Comparison of ENCODE assay signal across 20 cellular contexts in the genomic region with DNA sequence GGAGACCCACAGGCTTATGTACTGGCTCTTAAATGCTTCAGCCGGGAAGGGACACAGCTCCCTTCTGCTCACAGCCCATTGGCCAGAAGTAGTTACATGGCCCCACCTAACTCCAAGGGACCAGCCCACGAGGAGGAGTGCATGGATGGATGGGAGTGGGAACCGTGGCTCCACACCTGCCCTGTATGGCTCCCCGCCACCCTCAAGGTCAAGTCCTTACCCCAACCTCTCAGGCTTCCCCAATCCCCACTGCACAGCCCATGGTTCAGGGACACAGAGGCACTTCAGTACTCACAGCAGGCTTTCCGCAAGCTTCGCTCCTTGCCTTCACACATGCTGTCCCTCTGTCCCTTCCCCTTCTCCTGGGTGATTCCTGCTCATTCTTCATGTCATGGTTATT.
DNase-seq lines count a peak whose midpoint lies in the region; ATAC-seq, FAIRE-seq and TF ChIP-seq lines count a peak whose summit lies in the region.
"Had no signal": no experiment of that assay in that cellular context is flagged by ENCODE, and none has a peak within 500 bp of the region (broad histone marks: within the 10 kb centered on the region; RNA-seq: fewer than 3 reads in every experiment).

No MANE protein-coding gene starts in this region.

- H3K36me3 ChIP-seq in bronchial epithelial cell (ENCODE audit: control insufficient read depth, insufficient read depth, low read length) (no peaks in the 10 kb centered on the region), mesenchymal stem cell (ENCODE audit: control insufficient read depth in 1 of 2, insufficient read depth in 2 of 2, low read depth in 1 of 2, low read length in 2 of 2) (no peaks in the 10 kb centered on the region)
- H3K36me3 ChIP-seq: HAP-1 had no signal

- intact Hi-C loops in left colon (cut with DNase I, micrococcal nuclease): no loop called here

- no peak overlapping the region for H3K14ac ChIP-seq in mesenchymal stem cell (ENCODE audit: low read length in 2 of 2)

- 73% methylated on average over 4 of the region's 6 CpGs for WGBS in mesenchymal stem cell

- H4K8ac ChIP-seq in mesenchymal stem cell (ENCODE audit: low read length): no peak overlapping the region

- H3K4me3 Mint-ChIP-seq in type B pancreatic cell: no peak overlapping the region
- H3K4me3 Mint-ChIP-seq: CD4-positive, alpha-beta T cell had no signal

- H3K4me3 ChIP-seq in bronchial epithelial cell (ENCODE audit: low read depth, low read length) (no peak overlapping the region), mesenchymal stem cell (ENCODE audit: insufficient read depth in 1 of 2, low read depth in 1 of 2, low read length in 2 of 2) (no peak overlapping the region)
- H3K4me3 ChIP-seq: A549, GM23248, HAP-1 had no signal

- H3K27ac Mint-ChIP-seq in type B pancreatic cell: no peak overlapping the region
- H3K27ac Mint-ChIP-seq: CD4-positive, alpha-beta T cell had no signal

- H2AFZ ChIP-seq in mesenchymal stem cell (ENCODE audit: low read depth, low read length): no peak overlapping the region
- H2AFZ ChIP-seq: GM23248 had no signal

- H3K18ac ChIP-seq in mesenchymal stem cell (ENCODE audit: low read depth in 1 of 2, low read length in 2 of 2): no peak overlapping the region

- H3K36me3 Mint-ChIP-seq in type B pancreatic cell: no peaks in the 10 kb centered on the region

- H3K27me3 Mint-ChIP-seq in type B pancreatic cell: peaks cover 10% of the 10 kb centered on the region

- H3K4ac ChIP-seq in mesenchymal stem cell (ENCODE audit: low read depth in 1 of 2, low read length in 2 of 2): no peak overlapping the region

- H2BK12ac ChIP-seq in mesenchymal stem cell (ENCODE audit: low read length in 2 of 2): no peak overlapping the region

- H3K4me2 ChIP-seq in mesenchymal stem cell (ENCODE audit: low read length, poor library complexity, severe bottlenecking): no peak overlapping the region
- H3K4me2 ChIP-seq: A549 had no signal

- H3K27ac ChIP-seq in mesenchymal stem cell (ENCODE audit: low read length, poor library complexity, severe bottlenecking): no peak overlapping the region
- H3K27ac ChIP-seq: 22Rv1, A549, C4-2B, GM23248 had no signal

- peaks cover 7% of the 10 kb centered on the region for H3K27me3 ChIP-seq in bronchial epithelial cell (ENCODE audit: control insufficient read depth, insufficient read depth, low read length)
- peaks cover 76 to 90% of the 10 kb centered on the region in 2 experiments for H3K27me3 ChIP-seq in mesenchymal stem cell (ENCODE audit: control insufficient read depth in 1 of 2, insufficient read depth in 1 of 2, low read length in 2 of 2)

- H3K4me1 ChIP-seq in mesenchymal stem cell (ENCODE audit: control insufficient read depth, insufficient read depth, low read depth, low read length): no peaks in the 10 kb centered on the region
- H3K4me1 ChIP-seq: A549, HAP-1 had no signal

- FAIRE-seq in HTR-8/SVneo (lab: Jason Lieb, UNC): peak; percentile 91
- FAIRE-seq in bronchial epithelial cell (lab: Jason Lieb, UNC): peak; percentile 52
- FAIRE-seq: A549, D721Med, GM12892, GM18507 had no signal

- H2BK5ac ChIP-seq in mesenchymal stem cell (ENCODE audit: low read depth, low read length, poor library complexity, severe bottlenecking): no peak overlapping the region

- no peaks in the 10 kb centered on the region for H3K9me3 Mint-ChIP-seq in type B pancreatic cell
- H3K9me3 Mint-ChIP-seq: CD4-positive, alpha-beta T cell had no signal

- H2BK15ac ChIP-seq in mesenchymal stem cell (ENCODE audit: low read depth, poor library complexity, severe bottlenecking): peak overlapping the region; percentile 12

- H2BK120ac ChIP-seq in mesenchymal stem cell (ENCODE audit: low read depth, low read length): no peak overlapping the region

- no peak for DNase-seq in HTR-8/SVneo (ENCODE audit: insufficient read length, low spot score)
- no peak for DNase-seq in bronchial epithelial cell (ENCODE audit: low read depth)
- no peak for DNase-seq in mesenchymal stem cell
- DNase-seq in type B pancreatic cell (ENCODE audit: extremely low spot score, unreplicated experiment): peak; percentile 43
- DNase-seq in NCI-H345 treated with DMSO at 0.1 percent for 48 hours (lab: John Stamatoyannopoulos, UW; ENCODE audit: unreplicated experiment): no peak
- no peak for DNase-seq in left colon
- DNase-seq: AML-193; CD4-positive, alpha-beta T cell; DMS79; GDM1; GM23248 had no signal

- peaks cover 9% of the 10 kb centered on the region for H3K4me1 Mint-ChIP-seq in type B pancreatic cell (ENCODE audit: unreplicated experiment)

- H3K23ac ChIP-seq in mesenchymal stem cell (ENCODE audit: low read length in 2 of 2): no peak overlapping the region

- no peak overlapping the region for H3K9ac ChIP-seq in mesenchymal stem cell (ENCODE audit: low read length)
- H3K9ac ChIP-seq: GM23248 had no signal

- no peaks in the 10 kb centered on the region for H3K79me1 ChIP-seq in mesenchymal stem cell (replicated peaks; ENCODE audit: low read length, poor library complexity, severe bottlenecking)

- peaks cover 10% of the 10 kb centered on the region for H3K9me3 ChIP-seq in mesenchymal stem cell (ENCODE audit: control insufficient read depth, low read length)
- H3K9me3 ChIP-seq: A549, Caco-2, HAP-1 had no signal

- TF ChIP-seq CTCF in bronchial epithelial cell (IDR thresholded peaks at IDR 0.05; ENCODE audit: insufficient read depth, low read length, severe bottlenecking): no peak
- no peak for TF ChIP-seq CTCF in type B pancreatic cell (conservative IDR thresholded peaks at IDR 0.05)

- H2AK5ac ChIP-seq in mesenchymal stem cell (ENCODE audit: low read length, severe bottlenecking): no peak overlapping the region

- H4K91ac ChIP-seq in mesenchymal stem cell (ENCODE audit: low read length): no peak overlapping the region

- ATAC-seq in HG03571 (IDR thresholded peaks at IDR 0.05; ENCODE audit: unreplicated experiment): no peak
- ATAC-seq in left colon: no peak
- ATAC-seq: A549 had no signal
